ENCODE assay signal across 8 cellular contexts in genomic region chr16:50313596-50314483, GRCh38. TPM values are rescaled to one million over a fixed set of nuclear protein-coding genes. Genes with fewer than 3 reads are reported as not detected.
DNase-seq lines count a peak whose midpoint lies in the region; ATAC-seq and TF ChIP-seq lines count a peak whose summit lies in the region.

No MANE protein-coding gene starts in this region.

- no peak overlapping the region for H3K4ac ChIP-seq in mesenchymal stem cell (ENCODE audit: low read depth in 1 of 2, low read length in 2 of 2)

- no peak overlapping the region for H3K23ac ChIP-seq in mesenchymal stem cell (ENCODE audit: low read length in 2 of 2)

- no peaks in the 10 kb centered on the region for H3K79me2 ChIP-seq in MM.1S (ENCODE audit: low read length)

- intact Hi-C loops in Right ventricle myocardium inferior (cut with DNase I) (no loop called here), gastrocnemius medialis (cut with DNase I; ENCODE audit: low total_unique reads) (no loop called here), prostate gland (cut with DNase I) (no loop called here)

- H4K20me1 ChIP-seq in MM.1S (ENCODE audit: insufficient read depth, low read length): no peaks in the 10 kb centered on the region

- H3K14ac ChIP-seq in mesenchymal stem cell (ENCODE audit: low read length in 2 of 2): no peak overlapping the region

- H3F3A ChIP-seq in MM.1S (ENCODE audit: insufficient read depth, low read length): no peaks in the 10 kb centered on the region

- H2AFZ ChIP-seq in MM.1S (ENCODE audit: low read length): no peak overlapping the region
- no peak overlapping the region for H2AFZ ChIP-seq in mesenchymal stem cell (ENCODE audit: low read depth, low read length)

- H3K4me3 ChIP-seq in gastrocnemius medialis (no peak overlapping the region), prostate gland (no peak overlapping the region), MM.1S (ENCODE audit: low read length) (no peak overlapping the region), mesenchymal stem cell (ENCODE audit: insufficient read depth in 1 of 2, low read depth in 1 of 2, low read length in 2 of 2) (no peak overlapping the region)

- no peak overlapping the region for H2BK120ac ChIP-seq in mesenchymal stem cell (ENCODE audit: low read depth, low read length)

- no peak overlapping the region for H4K8ac ChIP-seq in mesenchymal stem cell (ENCODE audit: low read length)

- H3K18ac ChIP-seq in mesenchymal stem cell (ENCODE audit: low read depth in 1 of 2, low read length in 2 of 2): no peak overlapping the region

- no peaks in the 10 kb centered on the region for H3K9me2 ChIP-seq in MM.1S (replicated peaks; ENCODE audit: insufficient read depth, low read length)

- H3K27ac ChIP-seq in gastrocnemius medialis: peak overlapping the region in 3 of 4 donors; percentile 18 to 33 (median 28)
- H3K27ac ChIP-seq in prostate gland: no peak overlapping the region
- H3K27ac ChIP-seq in MM.1S (ENCODE audit: low read length): no peak overlapping the region
- no peak overlapping the region for H3K27ac ChIP-seq in mesenchymal stem cell (ENCODE audit: low read length, poor library complexity, severe bottlenecking)

- WGBS in prostate gland: 86% methylated on average over 31 of the region's 31 CpGs
- 96% methylated on average over 30 of the region's 31 CpGs for WGBS in mesenchymal stem cell

- no peaks in the 10 kb centered on the region for H3K9me3 ChIP-seq in gastrocnemius medialis
- no peaks in the 10 kb centered on the region for H3K9me3 ChIP-seq in prostate gland
- H3K9me3 ChIP-seq in MM.1S (replicated peaks; ENCODE audit: insufficient read depth, low read length): no peaks in the 10 kb centered on the region
- H3K9me3 ChIP-seq in mesenchymal stem cell (ENCODE audit: control insufficient read depth, low read length): no peaks in the 10 kb centered on the region

- no peak overlapping the region for H4K91ac ChIP-seq in mesenchymal stem cell (ENCODE audit: low read length)

- DNase-seq in GM04504 (ENCODE audit: low read depth) (peak; percentile 65), Right ventricle myocardium inferior (ENCODE audit: missing footprints) (peak; percentile 89), gastrocnemius medialis (peak; percentile 52 to 68), prostate gland (ENCODE audit: low spot score) (no peak), HPDE6-E6E7 (ENCODE audit: extremely low spot score) (no peak), MM.1S (no peak), mesenchymal stem cell (no peak)
- DNase-seq in activated T-cell treated with anti-CD3 and anti-CD28 coated beads, Interleukin-2, amount 50 U/mL, for 1 hour: peak; percentile 60

- H3K27me3 ChIP-seq in gastrocnemius medialis (no peaks in the 10 kb centered on the region), prostate gland (replicated peaks; ENCODE audit: insufficient read depth) (no peaks in the 10 kb centered on the region), MM.1S (replicated peaks; ENCODE audit: insufficient read depth, low read length) (no peaks in the 10 kb centered on the region), mesenchymal stem cell (ENCODE audit: control insufficient read depth in 1 of 2, insufficient read depth in 1 of 2, low read length in 2 of 2) (no peaks in the 10 kb centered on the region)

- H2BK15ac ChIP-seq in mesenchymal stem cell (ENCODE audit: low read depth, poor library complexity, severe bottlenecking): no peak overlapping the region

- H3K4me1 ChIP-seq in gastrocnemius medialis (no peaks in the 10 kb centered on the region), prostate gland (replicated peaks) (no peaks in the 10 kb centered on the region), MM.1S (ENCODE audit: low read length) (no peaks in the 10 kb centered on the region), mesenchymal stem cell (ENCODE audit: control insufficient read depth, insufficient read depth, low read depth, low read length) (peaks cover 17% of the 10 kb centered on the region)

- no peak overlapping the region for H3K9ac ChIP-seq in MM.1S (ENCODE audit: low read length)
- H3K9ac ChIP-seq in mesenchymal stem cell (ENCODE audit: low read length): no peak overlapping the region

- TF ChIP-seq POLR2A in gastrocnemius medialis (IDR thresholded peaks at IDR 0.05) (no peak), prostate gland (IDR thresholded peaks at IDR 0.05) (no peak)

- H2BK5ac ChIP-seq in mesenchymal stem cell (ENCODE audit: low read depth, low read length, poor library complexity, severe bottlenecking): no peak overlapping the region

- peaks cover 2% of the 10 kb centered on the region for H3K79me1 ChIP-seq in mesenchymal stem cell (replicated peaks; ENCODE audit: low read length, poor library complexity, severe bottlenecking)

- no peak overlapping the region for H3K4me2 ChIP-seq in MM.1S (ENCODE audit: low read depth, low read length)
- H3K4me2 ChIP-seq in mesenchymal stem cell (ENCODE audit: low read length, poor library complexity, severe bottlenecking): no peak overlapping the region

- TF ChIP-seq CTCF in gastrocnemius medialis (IDR thresholded peaks at IDR 0.05 in 4 of 5, conservative IDR thresholded peaks at IDR 0.05 in 1 of 5): no peak
- no peak for TF ChIP-seq CTCF in prostate gland (IDR thresholded peaks at IDR 0.05)
- TF ChIP-seq CTCF in MM.1S (IDR thresholded peaks at IDR 0.05; ENCODE audit: low read length): no peak

- peak; percentile 68 for ATAC-seq in Right ventricle myocardium inferior
- peak; percentile 53 to 66 for ATAC-seq in gastrocnemius medialis

- in situ Hi-C loops in gastrocnemius medialis (cut with MboI; ENCODE audit: low sequenced_read_pairs in 4 of 4): no loop called here

- H2AK5ac ChIP-seq in mesenchymal stem cell (ENCODE audit: low read length, severe bottlenecking): no peak overlapping the region

- H3K36me3 ChIP-seq in gastrocnemius medialis (peaks cover 5 to 52% of the 10 kb centered on the region in 2 donors), prostate gland (peaks cover 4 to 8% of the 10 kb centered on the region in 2 donors), MM.1S (replicated peaks; ENCODE audit: insufficient read depth, low read length) (peaks cover 4% of the 10 kb centered on the region; the same call in 1 of the 2 replicates), mesenchymal stem cell (ENCODE audit: control insufficient read depth in 1 of 2, insufficient read depth in 2 of 2, low read depth in 1 of 2, low read length in 2 of 2) (peaks cover 45 to 63% of the 10 kb centered on the region in 2 experiments)

- H2BK12ac ChIP-seq in mesenchymal stem cell (ENCODE audit: low read length in 2 of 2): no peak overlapping the region

RNA-seq across cellular contexts. Expression of gene ADCY7, which starts 47.5 kb away (rescaled TPM):
- total RNA-seq in Right ventricle myocardium inferior (11.7 TPM), gastrocnemius medialis (1 to 10 TPM in 3 of 4 donors, under 1 TPM in 1; 0.90 to 7.3 (median 2.6) TPM), prostate gland (10 to 100 TPM in 1 of 2 donors, 1 to 10 TPM in 1; 2.0 to 10.9 TPM)
- 6.2 TPM for polyA plus RNA-seq in mesenchymal stem cell (2013, experiment 1 of 2)
- polyA plus RNA-seq in mesenchymal stem cell (2013, experiment 2 of 2): 6.4 TPM

RNA-seq across cellular contexts. Expression of gene BRD7, which starts 54.9 kb away (rescaled TPM):
- 46.6 TPM for total RNA-seq in Right ventricle myocardium inferior
- total RNA-seq in gastrocnemius medialis: 10 to 100 TPM; 38.3 to 55.9 (median 48.8) TPM
- 10 to 100 TPM; 38.7 to 66.0 TPM for total RNA-seq in prostate gland
- polyA plus RNA-seq in mesenchymal stem cell (2013, experiment 1 of 2): 60.1 TPM
- 63.9 TPM for polyA plus RNA-seq in mesenchymal stem cell (2013, experiment 2 of 2)

Comparison
In these comparisons a context has a peak if more than half of its experiments do, and no peak if none do; other contexts are left out.
1. DNase-seq: peak in GM04504 (single experiment), activated T-cell treated with anti-CD3 and anti-CD28 coated beads, Interleukin-2, amount 50 U/mL, for 1 hour (single experiment), Right ventricle myocardium inferior (single experiment) and gastrocnemius medialis (2 of 2); none in prostate gland (single experiment), HPDE6-E6E7 (single experiment), MM.1S (single experiment) and mesenchymal stem cell (single experiment).
2. H3K27ac ChIP-seq: peak in gastrocnemius medialis (3 of 4); none in prostate gland (0 of 2), MM.1S (single experiment) and mesenchymal stem cell (single experiment).